8 cellular contexts compared by ENCODE assay signal in the genomic region with DNA sequence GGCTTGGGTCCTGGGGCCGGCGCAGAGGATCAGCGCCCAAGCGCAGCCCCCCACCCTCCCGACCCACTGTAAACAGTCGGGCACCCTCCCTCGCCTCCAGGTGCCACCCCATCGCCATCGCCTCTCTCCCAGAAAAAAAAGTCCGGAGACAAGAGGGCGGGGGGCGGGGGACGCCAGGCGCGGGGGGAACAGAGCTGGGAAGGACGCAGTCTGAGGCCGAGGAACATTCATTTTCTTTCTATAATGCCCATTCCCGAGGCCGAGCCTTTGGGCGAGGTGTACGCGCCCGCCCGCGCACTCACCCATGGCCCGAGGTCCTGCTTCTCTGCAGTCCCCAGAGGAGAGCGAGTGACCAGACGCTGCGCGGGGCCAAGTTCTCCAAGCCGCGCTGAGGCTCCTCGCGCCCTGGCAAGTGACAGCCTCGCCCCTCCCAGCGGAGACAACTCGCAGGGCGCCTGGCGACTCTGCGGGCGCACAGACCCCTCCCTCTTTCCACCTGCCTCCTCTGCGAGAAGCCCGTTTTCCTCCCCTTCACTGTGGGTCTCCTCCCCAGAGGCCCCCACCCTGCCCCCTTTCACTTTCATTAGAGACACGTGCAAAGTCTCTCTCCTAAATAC.
DNase-seq lines count a peak whose midpoint lies in the region; ATAC-seq and TF ChIP-seq lines count a peak whose summit lies in the region.

No MANE protein-coding gene starts in this region.

- peaks cover 8% of the 10 kb centered on the region for H3K4me1 Mint-ChIP-seq in activated T-helper 1 cell treated with anti-CD3 and anti-CD28 coated beads, Interleukin-12 subunit alpha, Interleukin-12 subunit beta, Interleukin-2, Interleukin-4 antibody, amounts not matched to agents 30 ng/mL and 10 ng/mL and 1 ng/mL, durations not matched to agents 14 hours and 24 hours and 36 hours (ENCODE audit: low read depth)

- H3K9me3 ChIP-seq in hepatocyte (ENCODE audit: low read depth) (no peaks in the 10 kb centered on the region), psoas muscle (no peaks in the 10 kb centered on the region)

- H3K27ac ChIP-seq in hepatocyte (no peak overlapping the region), psoas muscle (no peak overlapping the region)

- no peaks in the 10 kb centered on the region for H4K20me1 ChIP-seq in hepatocyte (ENCODE audit: insufficient read depth, poor library complexity, severe bottlenecking)

- H3K9me2 ChIP-seq in hepatocyte (replicated peaks; ENCODE audit: insufficient read depth): no peaks in the 10 kb centered on the region

- WGBS in hepatocyte (ENCODE audit: low lambda C conversion rate, missing lambda C conversion rate): 1% methylated on average over 33 of the region's 44 CpGs
- WGBS in psoas muscle, 3 donors: 1% methylated on average over 36 to 44 of the region's 44 CpGs

- peak; percentile 13 for DNase-seq in DMS53 treated with DMSO at 0.1 percent for 48 hours (lab: John Stamatoyannopoulos, UW; ENCODE audit: unreplicated experiment)
- DNase-seq in HK-2 (ENCODE audit: unreplicated experiment): peak; percentile 24
- DNase-seq in activated T-helper 1 cell treated with anti-CD3 and anti-CD28 coated beads, Interleukin-12 subunit alpha, Interleukin-12 subunit beta, Interleukin-2, Interleukin-4 antibody, amounts not matched to agents 30 ng/mL and 10 ng/mL and 1 ng/mL, durations not matched to agents 14 hours and 24 hours and 36 hours (ENCODE audit: low spot score): no peak
- DNase-seq in hepatocyte (ENCODE audit: low spot score): peak; percentile 46
- DNase-seq in psoas muscle: peak; percentile 22 to 62
- DNase-seq in DMS153 (lab: John Stamatoyannopoulos, UW): no peak

- H3K27me3 ChIP-seq in hepatocyte: peaks cover 33% of the 10 kb centered on the region
- H3K27me3 ChIP-seq in psoas muscle (ENCODE audit: insufficient read depth in 3 of 3, low read length in 2 of 3): peaks cover 0 to 19% (median 2%) of the 10 kb centered on the region in 3 donors

- peak overlapping the region; percentile 76 for H2AFZ ChIP-seq in hepatocyte

- H3K36me3 ChIP-seq in hepatocyte (replicated peaks; ENCODE audit: insufficient read depth, low read depth): no peaks in the 10 kb centered on the region
- H3K36me3 ChIP-seq in psoas muscle (ENCODE audit: insufficient read depth in 1 of 2, low read depth in 1 of 2): no peaks in the 10 kb centered on the region

- H3K4me3 ChIP-seq in hepatocyte (peak overlapping the region; percentile 75), psoas muscle (peak overlapping the region; percentile 68)

- no peaks in the 10 kb centered on the region for H3K79me2 ChIP-seq in hepatocyte

- intact Hi-C loops in activated T-helper 1 cell treated with anti-CD3 and anti-CD28 coated beads, Interleukin-12 subunit alpha, Interleukin-12 subunit beta, Interleukin-2, Interleukin-4 antibody, amounts not matched to agents 30 ng/mL and 10 ng/mL and 1 ng/mL, durations not matched to agents 14 hours and 24 hours and 36 hours (cut with micrococcal nuclease): no loop called here
- intact Hi-C loops in psoas muscle (cut with DNase I): no loop called here

- H3K27ac Mint-ChIP-seq in activated T-helper 1 cell treated with anti-CD3 and anti-CD28 coated beads, Interleukin-12 subunit alpha, Interleukin-12 subunit beta, Interleukin-2, Interleukin-4 antibody, amounts not matched to agents 30 ng/mL and 10 ng/mL and 1 ng/mL, durations not matched to agents 14 hours and 24 hours and 36 hours: no peak overlapping the region

- H3K27me3 Mint-ChIP-seq in activated T-helper 1 cell treated with anti-CD3 and anti-CD28 coated beads, Interleukin-12 subunit alpha, Interleukin-12 subunit beta, Interleukin-2, Interleukin-4 antibody, amounts not matched to agents 30 ng/mL and 10 ng/mL and 1 ng/mL, durations not matched to agents 14 hours and 24 hours and 36 hours (ENCODE audit: insufficient read depth): peaks cover 36% of the 10 kb centered on the region

- H3K9me3 Mint-ChIP-seq in activated T-helper 1 cell treated with anti-CD3 and anti-CD28 coated beads, Interleukin-12 subunit alpha, Interleukin-12 subunit beta, Interleukin-2, Interleukin-4 antibody, amounts not matched to agents 30 ng/mL and 10 ng/mL and 1 ng/mL, durations not matched to agents 14 hours and 24 hours and 36 hours: no peaks in the 10 kb centered on the region

- peak overlapping the region; percentile 97 for H3K4me2 ChIP-seq in hepatocyte

- H3K36me3 Mint-ChIP-seq in activated T-helper 1 cell treated with anti-CD3 and anti-CD28 coated beads, Interleukin-12 subunit alpha, Interleukin-12 subunit beta, Interleukin-2, Interleukin-4 antibody, amounts not matched to agents 30 ng/mL and 10 ng/mL and 1 ng/mL, durations not matched to agents 14 hours and 24 hours and 36 hours (ENCODE audit: low read depth): no peaks in the 10 kb centered on the region

- peaks cover 5% of the 10 kb centered on the region for H3K4me1 ChIP-seq in hepatocyte (ENCODE audit: insufficient read depth)
- H3K4me1 ChIP-seq in psoas muscle: no peaks in the 10 kb centered on the region

- H3K4me3 Mint-ChIP-seq in activated T-helper 1 cell treated with anti-CD3 and anti-CD28 coated beads, Interleukin-12 subunit alpha, Interleukin-12 subunit beta, Interleukin-2, Interleukin-4 antibody, amounts not matched to agents 30 ng/mL and 10 ng/mL and 1 ng/mL, durations not matched to agents 14 hours and 24 hours and 36 hours: peak overlapping the region; percentile 65

- TF ChIP-seq CTCF in hepatocyte (IDR thresholded peaks at IDR 0.05; ENCODE audit: poor library complexity): no peak
- TF ChIP-seq CTCF in psoas muscle (IDR thresholded peaks at IDR 0.05): no peak

- ATAC-seq in GM19463 (IDR thresholded peaks at IDR 0.05; ENCODE audit: unreplicated experiment) (peak; percentile 76), psoas muscle (peak in 2 of 4 donors; percentile 40 to 56), esophagus mucosa (no peak)

Comparison
In these comparisons a context has a peak if more than half of its experiments do, and no peak if none do; other contexts are left out.
1. DNase-seq: peak in DMS53 treated with DMSO at 0.1 percent for 48 hours (single experiment), HK-2 (single experiment), hepatocyte (single experiment) and psoas muscle (2 of 2); none in activated T-helper 1 cell treated with anti-CD3 and anti-CD28 coated beads, Interleukin-12 subunit alpha, Interleukin-12 subunit beta, Interleukin-2, Interleukin-4 antibody, amounts not matched to agents 30 ng/mL and 10 ng/mL and 1 ng/mL, durations not matched to agents 14 hours and 24 hours and 36 hours (single experiment) and DMS153 (single experiment).